In the genomic region with DNA sequence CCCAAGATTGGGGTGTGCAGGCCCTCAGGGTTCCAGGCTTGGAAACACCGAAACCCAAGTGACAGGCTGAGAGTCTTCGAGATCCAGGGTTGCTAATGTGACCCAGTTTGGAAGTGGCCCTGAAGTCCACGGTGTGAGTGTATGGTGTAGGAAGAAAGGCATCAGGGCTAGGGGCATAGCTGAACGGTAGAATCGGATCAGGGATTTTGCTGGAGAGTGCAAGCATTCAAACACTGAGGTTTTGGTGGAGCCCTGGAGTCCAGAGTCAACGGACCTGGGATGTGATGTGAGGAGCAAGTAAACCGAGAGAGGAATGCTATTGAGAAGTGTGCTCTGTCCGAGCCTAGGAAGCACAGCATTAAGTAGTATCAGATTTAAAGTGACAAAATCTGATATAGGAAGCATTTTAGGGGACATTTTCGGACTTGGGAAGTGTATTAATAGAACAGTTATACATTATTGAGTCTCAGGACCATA, we compare ENCODE assay signal across 8 cellular contexts. TPM values are rescaled to one million over a fixed set of nuclear protein-coding genes. Genes with fewer than 3 reads are reported as not detected.
DNase-seq lines count a peak whose midpoint lies in the region; ATAC-seq, FAIRE-seq and TF ChIP-seq lines count a peak whose summit lies in the region.

No MANE protein-coding gene starts in this region.

- H3K36me3 Mint-ChIP-seq in stimulated activated naive B cell treated with anti-CD40 and anti-IgM and Interleukin-4, amounts not matched to agents 10 μg/mL and 1 μg/mL and 100 μg/mL, for 72 hours = peaks cover 14 to 33% of the 10 kb centered on the region in 2 donors

- H3K27me3 Mint-ChIP-seq in stimulated activated naive B cell treated with anti-CD40 and anti-IgM and Interleukin-4, amounts not matched to agents 10 μg/mL and 1 μg/mL and 100 μg/mL, for 72 hours = no peaks in the 10 kb centered on the region

- in situ Hi-C loops in astrocyte of the spinal cord (cut with HindIII; ENCODE audit: low sequenced_read_pairs) = no loop called here

- H3K36me3 ChIP-seq in kidney (ENCODE audit: control insufficient read depth in 1 of 2, insufficient read depth in 2 of 2, low read length in 2 of 2) = no peaks in the 10 kb centered on the region

- peak overlapping the region; percentile 85 to 91 for H3K4me3 Mint-ChIP-seq in stimulated activated naive B cell treated with anti-CD40 and anti-IgM and Interleukin-4, amounts not matched to agents 10 μg/mL and 1 μg/mL and 100 μg/mL, for 72 hours

- peak overlapping the region; percentile 100 for H3K27ac Mint-ChIP-seq in stimulated activated naive B cell treated with anti-CD40 and anti-IgM and Interleukin-4, amounts not matched to agents 10 μg/mL and 1 μg/mL and 100 μg/mL, for 72 hours

- no peak for FAIRE-seq in kidney (lab: Jason Lieb, UNC)

- intact Hi-C loops in kidney (cut with DNase I) = no loop called here

- H3K4me1 Mint-ChIP-seq in stimulated activated naive B cell treated with anti-CD40 and anti-IgM and Interleukin-4, amounts not matched to agents 10 μg/mL and 1 μg/mL and 100 μg/mL, for 72 hours = peaks cover 36 to 63% of the 10 kb centered on the region in 2 donors

- peak overlapping the region; percentile 99 for H3K27ac ChIP-seq in kidney (ENCODE audit: low read depth in 2 of 2, low read length in 2 of 2)

- TF ChIP-seq CTCF in astrocyte of the spinal cord (IDR thresholded peaks at IDR 0.05; ENCODE audit: low read depth, low read length) = no peak
- no peak for TF ChIP-seq CTCF in kidney (IDR thresholded peaks at IDR 0.05; ENCODE audit: borderline replicate concordance, extremely low read depth, insufficient read depth)

- DNase-seq in Kasumi-1 (lab: John Stamatoyannopoulos, UW) (peak; percentile 47 to 56), astrocyte of the spinal cord (ENCODE audit: low read depth, low spot score) (no peak), kidney (no peak), GM19238 (ENCODE audit: insufficient read length, low spot score) (no peak), UCSD-AML1 (lab: John Stamatoyannopoulos, UW; ENCODE audit: unreplicated experiment) (no peak)
- DNase-seq in stimulated activated naive B cell treated with anti-CD40 and anti-IgM and Interleukin-4, amounts not matched to agents 10 μg/mL and 1 μg/mL and 100 μg/mL, for 72 hours = no peak

- peak; percentile 3 for ATAC-seq in GM18858 (IDR thresholded peaks at IDR 0.05; ENCODE audit: unreplicated experiment)
- peak in 1 of 2 donors; percentile 10 for ATAC-seq in stimulated activated naive B cell treated with anti-CD40 and anti-IgM and Interleukin-4, amounts not matched to agents 10 μg/mL and 1 μg/mL and 100 μg/mL, for 72 hours (replicated peaks)
- ATAC-seq in GM18498 (IDR thresholded peaks at IDR 0.05; ENCODE audit: unreplicated experiment) = no peak

- H3K4me3 ChIP-seq in astrocyte of the spinal cord (ENCODE audit: low read depth, low read length) (peak overlapping the region; percentile 91), kidney (ENCODE audit: low read length in 2 of 2) (peak overlapping the region; percentile 80 to 85)

- H3K9ac ChIP-seq in kidney (ENCODE audit: low read length in 2 of 2) = peak overlapping the region; percentile 77 to 89

- no peaks in the 10 kb centered on the region for H3K9me3 ChIP-seq in kidney (ENCODE audit: control insufficient read depth in 1 of 2, low read length in 2 of 2)

- H3K4me1 ChIP-seq in kidney (ENCODE audit: control insufficient read depth in 1 of 2, insufficient read depth in 1 of 2, low read depth in 1 of 2, low read length in 2 of 2) = peaks cover 5 to 26% of the 10 kb centered on the region in 2 donors

- peaks cover 0 to 3% of the 10 kb centered on the region in 2 donors for H3K9me3 Mint-ChIP-seq in stimulated activated naive B cell treated with anti-CD40 and anti-IgM and Interleukin-4, amounts not matched to agents 10 μg/mL and 1 μg/mL and 100 μg/mL, for 72 hours

RNA-seq across cellular contexts. Expression of a gene that starts 1.0 kb away (rescaled TPM):
- 69.3 TPM for total RNA-seq in kidney
- polyA plus RNA-seq in kidney (ENCODE audit: insufficient read depth, low read depth, low replicate concordance) = 52.1 TPM

RNA-seq across cellular contexts. Expression of a gene that starts 27.0 kb away (rescaled TPM):
- total RNA-seq in kidney = 6.2 TPM
- 1.6 TPM for polyA plus RNA-seq in kidney (ENCODE audit: insufficient read depth, low read depth, low replicate concordance)

Comparison
In these comparisons a context has a peak if more than half of its experiments do, and no peak if none do; other contexts are left out.
1. DNase-seq: peak in Kasumi-1 (2 of 2); none in astrocyte of the spinal cord (single experiment), kidney (single experiment), stimulated activated naive B cell treated with anti-CD40 and anti-IgM and Interleukin-4, amounts not matched to agents 10 μg/mL and 1 μg/mL and 100 μg/mL, for 72 hours (single experiment), GM19238 (single experiment) and UCSD-AML1 (single experiment).